Comparison of ENCODE assay signal across 15 cellular contexts in genomic region chr15:77581896-77582569, GRCh38. TPM values are rescaled to one million over a fixed set of nuclear protein-coding genes. Genes with fewer than 3 reads are reported as not detected.
"Had no signal": no experiment of that assay in that cellular context is flagged by ENCODE, and none has a peak within 500 bp of the region (broad histone marks: within the 10 kb centered on the region; RNA-seq: fewer than 3 reads in every experiment).

No MANE protein-coding gene starts in this region.

- ATAC-seq: effector memory CD8-positive, alpha-beta T cell; natural killer cell treated with Interleukin-12 subunit alpha and Interleukin-12 subunit beta and Interleukin-15 and Interleukin-18, amount 100 ng/mL, for 72 hours had no signal

- H3K4me1 ChIP-seq: upper lobe of left lung, uterus had no signal

- FAIRE-seq: keratinocyte, small intestine had no signal

- H3K9ac ChIP-seq: neural progenitor cell had no signal

- H3K4me3 ChIP-seq: esophagus muscularis mucosa, neural progenitor cell, right atrium auricular region, upper lobe of left lung, uterus had no signal

- H3K27ac ChIP-seq: epithelial cell of prostate, esophagus muscularis mucosa, neural progenitor cell, right atrium auricular region, upper lobe of left lung, uterus had no signal

- H3K4me2 ChIP-seq: neural progenitor cell had no signal

- H3K27me3 ChIP-seq: neural progenitor cell, right atrium auricular region, upper lobe of left lung, uterus had no signal

- H3K9me3 ChIP-seq: esophagus muscularis mucosa, right atrium auricular region, upper lobe of left lung, uterus had no signal

- H2AFZ ChIP-seq: neural progenitor cell had no signal

- DNase-seq: effector memory CD8-positive, alpha-beta T cell; immature natural killer cell; small intestine; stimulated activated CD4-positive, alpha-beta T cell treated with anti-CD3 and anti-CD28 coated beads, Interleukin-12 subunit alpha, Interleukin-12 subunit beta, amount 100 ng/mL, for 4 hours; stimulated activated naive CD4-positive, alpha-beta T cell treated with Interleukin-2 at 50 U/mL for 16 hours; uterus had no signal

- H3K36me3 ChIP-seq: esophagus muscularis mucosa, neural progenitor cell, right atrium auricular region, upper lobe of left lung, uterus had no signal

RNA-seq across cellular contexts. Expression of gene LINGO1, which starts 50.7 kb away (rescaled TPM):
- total RNA-seq: fibroblast of villous mesenchyme; natural killer cell treated with Interleukin-12 subunit alpha and Interleukin-12 subunit beta and Interleukin-15 and Interleukin-18, amount 100 ng/mL, for 72 hours had no signal
- polyA plus RNA-seq: immature natural killer cell, keratinocyte, mammary epithelial cell had no signal
